12 cellular contexts compared by ENCODE assay signal in the genomic region with DNA sequence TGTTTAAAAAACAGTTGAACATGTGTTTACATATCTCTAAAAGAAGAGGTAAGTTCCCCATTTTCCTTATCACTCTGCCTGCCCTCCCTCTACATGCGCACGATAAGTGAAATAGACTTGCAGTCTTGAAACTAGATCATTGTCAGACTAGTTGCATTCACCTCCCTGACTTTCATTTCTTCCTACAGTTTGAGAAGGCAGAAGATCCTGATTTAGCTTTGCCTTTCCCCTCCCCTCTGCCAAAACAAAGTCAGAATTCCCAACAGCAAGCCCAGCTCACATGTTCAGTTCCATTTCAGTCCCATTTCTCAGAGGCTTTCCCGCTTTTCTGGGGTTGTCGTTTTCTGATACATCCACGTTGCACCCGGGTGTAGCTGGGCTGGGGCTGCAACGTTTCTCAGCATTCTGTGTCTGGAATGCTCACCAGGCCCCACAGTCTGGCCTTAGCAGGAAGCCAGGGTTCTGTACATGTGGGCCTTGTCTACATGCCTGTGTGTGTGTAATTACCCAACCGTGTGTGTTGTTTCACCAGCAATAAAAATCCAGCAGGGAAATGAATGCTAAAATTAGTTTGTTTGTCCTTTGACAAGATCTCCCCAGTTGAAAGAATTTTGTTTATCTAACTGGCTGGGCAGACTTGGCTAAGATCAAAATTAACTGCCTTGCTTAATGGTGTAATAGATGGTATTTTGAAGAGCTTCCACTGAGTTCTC.
A peak's percentile ranks its signal among the peaks of the same experiment; 100 is the strongest.
DNase-seq lines count a peak whose midpoint lies in the region; ATAC-seq lines count a peak whose summit lies in the region.
"Had no signal": no experiment of that assay in that cellular context is flagged by ENCODE, and none has a peak within 500 bp of the region (broad histone marks: within the 10 kb centered on the region; RNA-seq: fewer than 3 reads in every experiment).

No MANE protein-coding gene starts in this region.

- no peaks in the 10 kb centered on the region for H3K9me3 Mint-ChIP-seq in activated naive CD4-positive, alpha-beta T cell treated with anti-CD3 and anti-CD28 coated beads, Interleukin-2, amount 10 ng/mL, durations not matched to agents 7 days and 5 days
- H3K9me3 Mint-ChIP-seq: activated naive CD4-positive, alpha-beta T cell treated with anti-CD3 and anti-CD28 coated beads, Interleukin-2, amount 50 U/mL, for 72 hours; WTC11 had no signal

- no peak overlapping the region for H3K4me3 Mint-ChIP-seq in activated naive CD4-positive, alpha-beta T cell treated with anti-CD3 and anti-CD28 coated beads, Interleukin-2, amount 10 ng/mL, durations not matched to agents 7 days and 5 days
- H3K4me3 Mint-ChIP-seq: WTC11 had no signal

- ATAC-seq in right cardiac atrium (peak; percentile 65 to 69), GM19395 (IDR thresholded peaks at IDR 0.05; ENCODE audit: unreplicated experiment) (no peak), HG02852 (IDR thresholded peaks at IDR 0.05; ENCODE audit: unreplicated experiment) (no peak), HG03159 (IDR thresholded peaks at IDR 0.05; ENCODE audit: unreplicated experiment) (no peak)
- ATAC-seq: activated naive CD4-positive, alpha-beta T cell treated with anti-CD3 and anti-CD28 coated beads, Interleukin-2, amount 50 U/mL, for 72 hours; WTC11 had no signal

- DNase-seq in GM03348 (ENCODE audit: low spot score) (peak; percentile 63), adipocyte (ENCODE audit: low read depth) (peak; percentile 82), right cardiac atrium (no peak)
- DNase-seq in activated naive CD4-positive, alpha-beta T cell treated with anti-CD3 and anti-CD28 coated beads, Interleukin-2, amount 10 ng/mL, durations not matched to agents 7 days and 5 days = no peak
- DNase-seq: gastrocnemius medialis; NK-92 treated with Interleukin-12 subunit alpha and Interleukin-12 subunit beta, amount 100 ng/mL, for 24 hours had no signal

- 42% methylated on average over 8 of the region's 8 CpGs for WGBS in right cardiac atrium

- H3K9ac ChIP-seq in adipocyte (ENCODE audit: low read length) (peak overlapping the region; percentile 81), rectal smooth muscle tissue (ENCODE audit: low read length) (no peak overlapping the region)

- H3K4me1 ChIP-seq in adipocyte (ENCODE audit: control insufficient read depth, insufficient read depth, low read length) (peaks cover 68% of the 10 kb centered on the region), right cardiac atrium (ENCODE audit: control insufficient read depth, insufficient read depth, low read length) (no peaks in the 10 kb centered on the region), rectal smooth muscle tissue (ENCODE audit: control insufficient read depth, insufficient read depth, low read length) (peaks cover 32% of the 10 kb centered on the region)

- intact Hi-C loops in right cardiac atrium (cut with DNase I) = no loop called here

- CTCF ChIA-PET in activated naive CD4-positive, alpha-beta T cell treated with anti-CD3 and anti-CD28 coated beads, Interleukin-2, amount 10 ng/mL, durations not matched to agents 7 days and 5 days (lab: Charles Lee) = no interaction called here

- H3K27ac Mint-ChIP-seq in activated naive CD4-positive, alpha-beta T cell treated with anti-CD3 and anti-CD28 coated beads, Interleukin-2, amount 10 ng/mL, durations not matched to agents 7 days and 5 days = no peak overlapping the region
- H3K27ac Mint-ChIP-seq: activated naive CD4-positive, alpha-beta T cell treated with anti-CD3 and anti-CD28 coated beads, Interleukin-2, amount 50 U/mL, for 72 hours; WTC11 had no signal

- H3K4me3 ChIP-seq in adipocyte (ENCODE audit: low read length) (peak overlapping the region; percentile 48), right cardiac atrium (ENCODE audit: low read length) (no peak overlapping the region), rectal smooth muscle tissue (ENCODE audit: low read length) (no peak overlapping the region)

- H3K4me1 Mint-ChIP-seq in activated naive CD4-positive, alpha-beta T cell treated with anti-CD3 and anti-CD28 coated beads, Interleukin-2, amount 10 ng/mL, durations not matched to agents 7 days and 5 days = no peaks in the 10 kb centered on the region

- no peaks in the 10 kb centered on the region for H3K36me3 Mint-ChIP-seq in activated naive CD4-positive, alpha-beta T cell treated with anti-CD3 and anti-CD28 coated beads, Interleukin-2, amount 10 ng/mL, durations not matched to agents 7 days and 5 days
- H3K36me3 Mint-ChIP-seq: activated naive CD4-positive, alpha-beta T cell treated with anti-CD3 and anti-CD28 coated beads, Interleukin-2, amount 50 U/mL, for 72 hours had no signal

- H3K27ac ChIP-seq in right cardiac atrium (ENCODE audit: low read length) (peak overlapping the region; percentile 63), rectal smooth muscle tissue (ENCODE audit: low read depth, low read length) (peak overlapping the region; percentile 42)

- no peaks in the 10 kb centered on the region for H3K9me3 ChIP-seq in adipocyte (ENCODE audit: control insufficient read depth, low read length)
- H3K9me3 ChIP-seq in right cardiac atrium (ENCODE audit: control insufficient read depth, low read length) = no peaks in the 10 kb centered on the region
- H3K9me3 ChIP-seq: gastrocnemius medialis had no signal

- peaks cover 6% of the 10 kb centered on the region for H3K27me3 Mint-ChIP-seq in activated naive CD4-positive, alpha-beta T cell treated with anti-CD3 and anti-CD28 coated beads, Interleukin-2, amount 10 ng/mL, durations not matched to agents 7 days and 5 days

- H3K36me3 ChIP-seq in adipocyte (ENCODE audit: control insufficient read depth, insufficient read depth, low read length, severe bottlenecking) = peaks cover 11% of the 10 kb centered on the region
- no peaks in the 10 kb centered on the region for H3K36me3 ChIP-seq in rectal smooth muscle tissue (ENCODE audit: control insufficient read depth, insufficient read depth, low read length)
- H3K36me3 ChIP-seq: gastrocnemius medialis had no signal

- H3K27me3 ChIP-seq in adipocyte (replicated peaks; ENCODE audit: control insufficient read depth, insufficient read depth, low read length) = no peaks in the 10 kb centered on the region
- no peaks in the 10 kb centered on the region for H3K27me3 ChIP-seq in right cardiac atrium (ENCODE audit: control insufficient read depth, insufficient read depth)
- no peaks in the 10 kb centered on the region for H3K27me3 ChIP-seq in rectal smooth muscle tissue (ENCODE audit: control insufficient read depth, insufficient read depth, low read length)
- H3K27me3 ChIP-seq: gastrocnemius medialis had no signal

Comparison
In these comparisons a context has a peak if more than half of its experiments do, and no peak if none do; other contexts are left out.
1. DNase-seq: peak in GM03348 (single experiment) and adipocyte (single experiment); none in right cardiac atrium (0 of 3) and activated naive CD4-positive, alpha-beta T cell treated with anti-CD3 and anti-CD28 coated beads, Interleukin-2, amount 10 ng/mL, durations not matched to agents 7 days and 5 days (single experiment).
2. ATAC-seq: peak in right cardiac atrium (2 of 2); none in GM19395 (single experiment), HG02852 (single experiment) and HG03159 (single experiment).